ENCODE assay signal across 1 cellular context in the genomic region with DNA sequence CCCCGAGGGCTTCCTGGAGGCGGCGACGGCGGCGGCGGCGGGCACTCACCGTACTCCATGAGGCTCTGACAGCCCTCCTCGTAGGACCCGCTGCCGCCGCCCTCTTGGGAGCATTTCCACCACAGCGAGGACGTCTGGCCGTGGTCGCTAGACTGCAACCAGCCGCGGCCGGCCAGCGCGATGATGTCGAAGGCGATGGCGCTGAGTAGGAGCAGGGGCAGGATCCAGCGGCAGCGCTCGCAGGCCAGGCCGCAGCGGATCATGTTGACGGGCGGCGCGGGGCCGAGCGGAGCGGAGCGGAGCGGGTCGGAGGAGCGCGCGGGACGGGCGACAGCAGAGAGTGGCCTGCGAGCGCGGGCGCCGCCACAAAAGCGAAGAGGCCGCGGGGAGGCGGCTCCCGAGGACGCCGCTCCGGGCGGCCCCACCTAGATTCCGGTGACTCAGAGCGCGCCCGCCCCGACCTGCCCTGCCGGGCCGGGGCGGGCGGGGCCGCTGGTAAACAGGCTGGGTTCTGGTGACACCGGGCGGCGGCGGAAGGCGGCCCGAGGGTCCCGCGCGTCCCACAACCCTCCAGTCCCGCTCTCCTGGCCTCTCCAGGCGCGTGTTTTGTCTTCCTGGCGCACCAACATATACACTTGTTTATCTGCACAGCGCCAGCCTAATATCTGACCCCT.
TF ChIP-seq lines count a peak whose summit lies in the region.

A gene (minus strand): TSS at position 342 of the 674 bp plus-strand sequence. CDS start 79 bp downstream, at position 263.

TF ChIP-seq in HepG2, 621 proteins besides CTCF, POLR2A, EP300 and RAD21 (continued from another document and continues in another):
- TF ChIP-seq, protein P1, sequence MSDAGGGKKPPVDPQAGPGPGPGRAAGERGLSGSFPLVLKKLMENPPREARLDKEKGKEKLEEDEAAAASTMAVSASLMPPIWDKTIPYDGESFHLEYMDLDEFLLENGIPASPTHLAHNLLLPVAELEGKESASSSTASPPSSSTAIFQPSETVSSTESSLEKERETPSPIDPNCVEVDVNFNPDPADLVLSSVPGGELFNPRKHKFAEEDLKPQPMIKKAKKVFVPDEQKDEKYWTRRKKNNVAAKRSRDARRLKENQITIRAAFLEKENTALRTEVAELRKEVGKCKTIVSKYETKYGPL (CRISPR knock-in tag; IDR thresholded peaks at IDR 0.05), result no peak
- TF ChIP-seq HDAC1 (CRISPR knock-in tag; IDR thresholded peaks at IDR 0.05) (peak; percentile 58), ZNF644 (CRISPR knock-in tag; IDR thresholded peaks at IDR 0.05; ENCODE audit: low read depth) (no peak), HMG20B (CRISPR knock-in tag; conservative IDR thresholded peaks at IDR 0.05) (no peak), ZNF709 (CRISPR knock-in tag; IDR thresholded peaks at IDR 0.05) (0 out of 2 replicates have a peak, but pooled peaks have one; percentile 44), ZNF672 (CRISPR knock-in tag; IDR thresholded peaks at IDR 0.05) (no peak), DNMT3B (CRISPR knock-in tag; conservative IDR thresholded peaks at IDR 0.05) (no peak), FOSL2 (CRISPR knock-in tag; IDR thresholded peaks at IDR 0.05) (peak; percentile 81), FOXM1 (CRISPR knock-in tag; IDR thresholded peaks at IDR 0.05) (no peak), ZNF44 (CRISPR knock-in tag; IDR thresholded peaks at IDR 0.05) (no peak), ZNF432 (CRISPR knock-in tag; IDR thresholded peaks at IDR 0.05; ENCODE audit: borderline replicate concordance) (no peak), RNF2 (conservative IDR thresholded peaks at IDR 0.05; ENCODE audit: low read depth) (peak; percentile 67; the same call in 1 of the 2 replicates), SRF (IDR thresholded peaks at IDR 0.05; ENCODE audit: low read depth, low read length) (no peak), ZNF839 (CRISPR knock-in tag; IDR thresholded peaks at IDR 0.05; ENCODE audit: borderline replicate concordance) (no peak), ZNF841 (CRISPR knock-in tag; IDR thresholded peaks at IDR 0.05; ENCODE audit: borderline replicate concordance) (peak; percentile 51; the same call in 1 of the 2 replicates), CBFB (CRISPR knock-in tag; IDR thresholded peaks at IDR 0.05) (0 out of 2 replicates have a peak, but pooled peaks have one; percentile 49), ZNF878 (CRISPR knock-in tag; IDR thresholded peaks at IDR 0.05) (no peak), ZNF543 (CRISPR knock-in tag; IDR thresholded peaks at IDR 0.05) (peak; percentile 62; the same call in 1 of the 2 replicates), EED (CRISPR knock-in tag; IDR thresholded peaks at IDR 0.05) (peak; percentile 97), GTF2F1 (IDR thresholded peaks at IDR 0.05; ENCODE audit: low read length) (no peak), NCOA2 (CRISPR knock-in tag; IDR thresholded peaks at IDR 0.05) (no peak; the same call in 1 of the 2 replicates), BRCA1 (CRISPR knock-in tag; IDR thresholded peaks at IDR 0.05) (0 out of 2 replicates have a peak, but pooled peaks have one; percentile 57), FOXK2 (IDR thresholded peaks at IDR 0.05) (no peak), NR2F2 (IDR thresholded peaks at IDR 0.05; ENCODE audit: borderline replicate concordance, low read depth) (no peak)
- TF ChIP-seq, protein P2, sequence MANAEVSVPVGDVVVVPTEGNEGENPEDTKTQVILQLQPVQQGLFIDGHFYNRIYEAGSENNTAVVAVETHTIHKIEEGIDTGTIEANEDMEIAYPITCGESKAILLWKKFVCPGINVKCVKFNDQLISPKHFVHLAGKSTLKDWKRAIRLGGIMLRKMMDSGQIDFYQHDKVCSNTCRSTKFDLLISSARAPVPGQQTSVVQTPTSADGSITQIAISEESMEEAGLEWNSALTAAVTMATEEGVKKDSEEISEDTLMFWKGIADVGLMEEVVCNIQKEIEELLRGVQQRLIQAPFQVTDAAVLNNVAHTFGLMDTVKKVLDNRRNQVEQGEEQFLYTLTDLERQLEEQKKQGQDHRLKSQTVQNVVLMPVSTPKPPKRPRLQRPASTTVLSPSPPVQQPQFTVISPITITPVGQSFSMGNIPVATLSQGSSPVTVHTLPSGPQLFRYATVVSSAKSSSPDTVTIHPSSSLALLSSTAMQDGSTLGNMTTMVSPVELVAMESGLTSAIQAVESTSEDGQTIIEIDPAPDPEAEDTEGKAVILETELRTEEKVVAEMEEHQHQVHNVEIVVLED (CRISPR knock-in tag; IDR thresholded peaks at IDR 0.05; ENCODE audit: borderline replicate concordance), result no peak
- TF ChIP-seq, protein P3, sequence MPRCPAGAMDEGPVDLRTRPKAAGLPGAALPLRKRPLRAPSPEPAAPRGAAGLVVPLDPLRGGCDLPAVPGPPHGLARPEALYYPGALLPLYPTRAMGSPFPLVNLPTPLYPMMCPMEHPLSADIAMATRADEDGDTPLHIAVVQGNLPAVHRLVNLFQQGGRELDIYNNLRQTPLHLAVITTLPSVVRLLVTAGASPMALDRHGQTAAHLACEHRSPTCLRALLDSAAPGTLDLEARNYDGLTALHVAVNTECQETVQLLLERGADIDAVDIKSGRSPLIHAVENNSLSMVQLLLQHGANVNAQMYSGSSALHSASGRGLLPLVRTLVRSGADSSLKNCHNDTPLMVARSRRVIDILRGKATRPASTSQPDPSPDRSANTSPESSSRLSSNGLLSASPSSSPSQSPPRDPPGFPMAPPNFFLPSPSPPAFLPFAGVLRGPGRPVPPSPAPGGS (CRISPR knock-in tag; IDR thresholded peaks at IDR 0.05), result peak; percentile 79; the same call in 1 of the 2 replicates
- TF ChIP-seq, protein P4, sequence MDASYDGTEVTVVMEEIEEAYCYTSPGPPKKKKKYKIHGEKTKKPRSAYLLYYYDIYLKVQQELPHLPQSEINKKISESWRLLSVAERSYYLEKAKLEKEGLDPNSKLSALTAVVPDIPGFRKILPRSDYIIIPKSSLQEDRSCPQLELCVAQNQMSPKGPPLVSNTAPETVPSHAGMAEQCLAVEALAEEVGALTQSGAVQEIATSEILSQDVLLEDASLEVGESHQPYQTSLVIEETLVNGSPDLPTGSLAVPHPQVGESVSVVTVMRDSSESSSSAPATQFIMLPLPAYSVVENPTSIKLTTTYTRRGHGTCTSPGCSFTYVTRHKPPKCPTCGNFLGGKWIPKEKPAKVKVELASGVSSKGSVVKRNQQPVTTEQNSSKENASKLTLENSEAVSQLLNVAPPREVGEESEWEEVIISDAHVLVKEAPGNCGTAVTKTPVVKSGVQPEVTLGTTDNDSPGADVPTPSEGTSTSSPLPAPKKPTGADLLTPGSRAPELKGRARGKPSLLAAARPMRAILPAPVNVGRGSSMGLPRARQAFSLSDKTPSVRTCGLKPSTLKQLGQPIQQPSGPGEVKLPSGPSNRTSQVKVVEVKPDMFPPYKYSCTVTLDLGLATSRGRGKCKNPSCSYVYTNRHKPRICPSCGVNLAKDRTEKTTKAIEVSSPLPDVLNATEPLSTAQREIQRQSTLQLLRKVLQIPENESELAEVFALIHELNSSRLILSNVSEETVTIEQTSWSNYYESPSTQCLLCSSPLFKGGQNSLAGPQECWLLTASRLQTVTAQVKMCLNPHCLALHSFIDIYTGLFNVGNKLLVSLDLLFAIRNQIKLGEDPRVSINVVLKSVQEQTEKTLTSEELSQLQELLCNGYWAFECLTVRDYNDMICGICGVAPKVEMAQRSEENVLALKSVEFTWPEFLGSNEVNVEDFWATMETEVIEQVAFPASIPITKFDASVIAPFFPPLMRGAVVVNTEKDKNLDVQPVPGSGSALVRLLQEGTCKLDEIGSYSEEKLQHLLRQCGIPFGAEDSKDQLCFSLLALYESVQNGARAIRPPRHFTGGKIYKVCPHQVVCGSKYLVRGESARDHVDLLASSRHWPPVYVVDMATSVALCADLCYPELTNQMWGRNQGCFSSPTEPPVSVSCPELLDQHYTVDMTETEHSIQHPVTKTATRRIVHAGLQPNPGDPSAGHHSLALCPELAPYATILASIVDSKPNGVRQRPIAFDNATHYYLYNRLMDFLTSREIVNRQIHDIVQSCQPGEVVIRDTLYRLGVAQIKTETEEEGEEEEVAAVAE (CRISPR knock-in tag; IDR thresholded peaks at IDR 0.05; ENCODE audit: borderline replicate concordance), result no peak; the same call in 1 of the 2 replicates
- TF ChIP-seq, protein P5, sequence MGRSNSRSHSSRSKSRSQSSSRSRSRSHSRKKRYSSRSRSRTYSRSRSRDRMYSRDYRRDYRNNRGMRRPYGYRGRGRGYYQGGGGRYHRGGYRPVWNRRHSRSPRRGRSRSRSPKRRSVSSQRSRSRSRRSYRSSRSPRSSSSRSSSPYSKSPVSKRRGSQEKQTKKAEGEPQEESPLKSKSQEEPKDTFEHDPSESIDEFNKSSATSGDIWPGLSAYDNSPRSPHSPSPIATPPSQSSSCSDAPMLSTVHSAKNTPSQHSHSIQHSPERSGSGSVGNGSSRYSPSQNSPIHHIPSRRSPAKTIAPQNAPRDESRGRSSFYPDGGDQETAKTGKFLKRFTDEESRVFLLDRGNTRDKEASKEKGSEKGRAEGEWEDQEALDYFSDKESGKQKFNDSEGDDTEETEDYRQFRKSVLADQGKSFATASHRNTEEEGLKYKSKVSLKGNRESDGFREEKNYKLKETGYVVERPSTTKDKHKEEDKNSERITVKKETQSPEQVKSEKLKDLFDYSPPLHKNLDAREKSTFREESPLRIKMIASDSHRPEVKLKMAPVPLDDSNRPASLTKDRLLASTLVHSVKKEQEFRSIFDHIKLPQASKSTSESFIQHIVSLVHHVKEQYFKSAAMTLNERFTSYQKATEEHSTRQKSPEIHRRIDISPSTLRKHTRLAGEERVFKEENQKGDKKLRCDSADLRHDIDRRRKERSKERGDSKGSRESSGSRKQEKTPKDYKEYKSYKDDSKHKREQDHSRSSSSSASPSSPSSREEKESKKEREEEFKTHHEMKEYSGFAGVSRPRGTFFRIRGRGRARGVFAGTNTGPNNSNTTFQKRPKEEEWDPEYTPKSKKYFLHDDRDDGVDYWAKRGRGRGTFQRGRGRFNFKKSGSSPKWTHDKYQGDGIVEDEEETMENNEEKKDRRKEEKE (IDR thresholded peaks at IDR 0.05), result no peak
- TF ChIP-seq, protein P6, sequence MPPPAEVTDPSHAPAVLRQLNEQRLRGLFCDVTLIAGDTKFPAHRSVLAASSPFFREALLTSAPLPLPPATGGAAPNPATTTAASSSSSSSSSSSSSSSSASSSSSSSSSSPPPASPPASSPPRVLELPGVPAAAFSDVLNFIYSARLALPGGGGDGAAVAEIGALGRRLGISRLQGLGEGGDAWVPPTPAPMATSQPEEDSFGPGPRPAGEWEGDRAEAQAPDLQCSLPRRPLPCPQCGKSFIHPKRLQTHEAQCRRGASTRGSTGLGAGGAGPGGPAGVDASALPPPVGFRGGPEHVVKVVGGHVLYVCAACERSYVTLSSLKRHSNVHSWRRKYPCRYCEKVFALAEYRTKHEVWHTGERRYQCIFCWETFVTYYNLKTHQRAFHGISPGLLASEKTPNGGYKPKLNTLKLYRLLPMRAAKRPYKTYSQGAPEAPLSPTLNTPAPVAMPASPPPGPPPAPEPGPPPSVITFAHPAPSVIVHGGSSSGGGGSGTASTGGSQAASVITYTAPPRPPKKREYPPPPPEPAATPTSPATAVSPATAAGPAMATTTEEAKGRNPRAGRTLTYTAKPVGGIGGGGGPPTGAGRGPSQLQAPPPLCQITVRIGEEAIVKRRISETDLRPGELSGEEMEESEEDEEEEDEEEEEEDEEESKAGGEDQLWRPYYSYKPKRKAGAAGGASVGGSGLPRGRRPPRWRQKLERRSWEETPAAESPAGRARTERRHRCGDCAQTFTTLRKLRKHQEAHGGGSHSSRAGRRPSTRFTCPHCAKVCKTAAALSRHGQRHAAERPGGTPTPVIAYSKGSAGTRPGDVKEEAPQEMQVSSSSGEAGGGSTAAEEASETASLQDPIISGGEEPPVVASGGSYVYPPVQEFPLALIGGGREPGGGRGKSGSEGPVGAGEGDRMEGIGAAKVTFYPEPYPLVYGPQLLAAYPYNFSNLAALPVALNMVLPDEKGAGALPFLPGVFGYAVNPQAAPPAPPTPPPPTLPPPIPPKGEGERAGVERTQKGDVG (CRISPR knock-in tag; IDR thresholded peaks at IDR 0.05; ENCODE audit: borderline replicate concordance), result no peak; the same call in 1 of the 2 replicates
- TF ChIP-seq, protein P7, sequence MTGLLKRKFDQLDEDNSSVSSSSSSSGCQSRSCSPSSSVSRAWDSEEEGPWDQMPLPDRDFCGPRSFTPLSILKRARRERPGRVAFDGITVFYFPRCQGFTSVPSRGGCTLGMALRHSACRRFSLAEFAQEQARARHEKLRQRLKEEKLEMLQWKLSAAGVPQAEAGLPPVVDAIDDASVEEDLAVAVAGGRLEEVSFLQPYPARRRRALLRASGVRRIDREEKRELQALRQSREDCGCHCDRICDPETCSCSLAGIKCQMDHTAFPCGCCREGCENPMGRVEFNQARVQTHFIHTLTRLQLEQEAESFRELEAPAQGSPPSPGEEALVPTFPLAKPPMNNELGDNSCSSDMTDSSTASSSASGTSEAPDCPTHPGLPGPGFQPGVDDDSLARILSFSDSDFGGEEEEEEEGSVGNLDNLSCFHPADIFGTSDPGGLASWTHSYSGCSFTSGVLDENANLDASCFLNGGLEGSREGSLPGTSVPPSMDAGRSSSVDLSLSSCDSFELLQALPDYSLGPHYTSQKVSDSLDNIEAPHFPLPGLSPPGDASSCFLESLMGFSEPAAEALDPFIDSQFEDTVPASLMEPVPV (CRISPR knock-in tag; IDR thresholded peaks at IDR 0.05), result 0 out of 2 replicates have a peak, but pooled peaks have one; percentile 32
- TF ChIP-seq, protein P8, sequence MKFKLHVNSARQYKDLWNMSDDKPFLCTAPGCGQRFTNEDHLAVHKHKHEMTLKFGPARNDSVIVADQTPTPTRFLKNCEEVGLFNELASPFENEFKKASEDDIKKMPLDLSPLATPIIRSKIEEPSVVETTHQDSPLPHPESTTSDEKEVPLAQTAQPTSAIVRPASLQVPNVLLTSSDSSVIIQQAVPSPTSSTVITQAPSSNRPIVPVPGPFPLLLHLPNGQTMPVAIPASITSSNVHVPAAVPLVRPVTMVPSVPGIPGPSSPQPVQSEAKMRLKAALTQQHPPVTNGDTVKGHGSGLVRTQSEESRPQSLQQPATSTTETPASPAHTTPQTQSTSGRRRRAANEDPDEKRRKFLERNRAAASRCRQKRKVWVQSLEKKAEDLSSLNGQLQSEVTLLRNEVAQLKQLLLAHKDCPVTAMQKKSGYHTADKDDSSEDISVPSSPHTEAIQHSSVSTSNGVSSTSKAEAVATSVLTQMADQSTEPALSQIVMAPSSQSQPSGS (CRISPR knock-in tag; IDR thresholded peaks at IDR 0.05), result no peak
- TF ChIP-seq, protein P9, sequence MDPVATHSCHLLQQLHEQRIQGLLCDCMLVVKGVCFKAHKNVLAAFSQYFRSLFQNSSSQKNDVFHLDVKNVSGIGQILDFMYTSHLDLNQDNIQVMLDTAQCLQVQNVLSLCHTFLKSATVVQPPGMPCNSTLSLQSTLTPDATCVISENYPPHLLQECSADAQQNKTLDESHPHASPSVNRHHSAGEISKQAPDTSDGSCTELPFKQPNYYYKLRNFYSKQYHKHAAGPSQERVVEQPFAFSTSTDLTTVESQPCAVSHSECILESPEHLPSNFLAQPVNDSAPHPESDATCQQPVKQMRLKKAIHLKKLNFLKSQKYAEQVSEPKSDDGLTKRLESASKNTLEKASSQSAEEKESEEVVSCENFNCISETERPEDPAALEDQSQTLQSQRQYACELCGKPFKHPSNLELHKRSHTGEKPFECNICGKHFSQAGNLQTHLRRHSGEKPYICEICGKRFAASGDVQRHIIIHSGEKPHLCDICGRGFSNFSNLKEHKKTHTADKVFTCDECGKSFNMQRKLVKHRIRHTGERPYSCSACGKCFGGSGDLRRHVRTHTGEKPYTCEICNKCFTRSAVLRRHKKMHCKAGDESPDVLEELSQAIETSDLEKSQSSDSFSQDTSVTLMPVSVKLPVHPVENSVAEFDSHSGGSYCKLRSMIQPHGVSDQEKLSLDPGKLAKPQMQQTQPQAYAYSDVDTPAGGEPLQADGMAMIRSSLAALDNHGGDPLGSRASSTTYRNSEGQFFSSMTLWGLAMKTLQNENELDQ (CRISPR knock-in tag; IDR thresholded peaks at IDR 0.05; ENCODE audit: borderline replicate concordance), result no peak
- TF ChIP-seq, protein P10, sequence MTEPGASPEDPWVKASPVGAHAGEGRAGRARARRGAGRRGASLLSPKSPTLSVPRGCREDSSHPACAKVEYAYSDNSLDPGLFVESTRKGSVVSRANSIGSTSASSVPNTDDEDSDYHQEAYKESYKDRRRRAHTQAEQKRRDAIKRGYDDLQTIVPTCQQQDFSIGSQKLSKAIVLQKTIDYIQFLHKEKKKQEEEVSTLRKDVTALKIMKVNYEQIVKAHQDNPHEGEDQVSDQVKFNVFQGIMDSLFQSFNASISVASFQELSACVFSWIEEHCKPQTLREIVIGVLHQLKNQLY (CRISPR knock-in tag; IDR thresholded peaks at IDR 0.05), result no peak
